Comparison of ENCODE assay signal across 1 cellular context in genomic region chr20:63529180-63529860, GRCh38.
TF ChIP-seq lines count a peak whose summit lies in the region.

No MANE protein-coding gene starts in this region.

TF ChIP-seq in GM12878, 131 proteins besides CTCF, POLR2A, EP300 and RAD21:
- no peak for TF ChIP-seq BHLHE40 (IDR thresholded peaks at IDR 0.05; ENCODE audit: borderline replicate concordance in 1 of 2, low read depth in 2 of 2, low read length in 1 of 2)
- TF ChIP-seq KDM1A (IDR thresholded peaks at IDR 0.05; ENCODE audit: borderline replicate concordance), result no peak
- no peak for TF ChIP-seq SMAD1 (IDR thresholded peaks at IDR 0.05; ENCODE audit: low read depth, partially characterized antibody)
- TF ChIP-seq MAX (IDR thresholded peaks at IDR 0.05; ENCODE audit: low read depth, low read length), result no peak
- TF ChIP-seq FOXM1 (IDR thresholded peaks at IDR 0.05; ENCODE audit: low read depth, low read length), result no peak
- no peak for TF ChIP-seq BCL11A (IDR thresholded peaks at IDR 0.05; ENCODE audit: low read depth, low read length)
- no peak for TF ChIP-seq ATF7 (IDR thresholded peaks at IDR 0.05; ENCODE audit: low read depth)
- no peak for TF ChIP-seq ZZZ3 (IDR thresholded peaks at IDR 0.05; ENCODE audit: control insufficient read depth, insufficient read length, low read depth)
- no peak for TF ChIP-seq NFIC (IDR thresholded peaks at IDR 0.05; ENCODE audit: low read depth, low read length)
